In genomic region chr1:218514694-218515093, GRCh38 we compare ENCODE assay signal across 29 cellular contexts.
"Had no signal": no experiment of that assay in that cellular context is flagged by ENCODE, and none has a peak within 500 bp of the region (broad histone marks: within the 10 kb centered on the region; RNA-seq: fewer than 3 reads in every experiment).

No MANE protein-coding gene starts in this region.

- H3K4me3 ChIP-seq: Peyer's patch, SJSA1 had no signal

- H3K9me3 Mint-ChIP-seq: activated CD4-positive, alpha-beta T cell treated with anti-CD3 and anti-CD28 coated beads, Interleukin-2, amount 10 ng/mL, durations not matched to agents 7 days and 5 days; activated T-helper 2 cell treated with anti-CD3 and anti-CD28 coated beads, Interferon-gamma antibody, Interleukin-2, Interleukin-4, amounts not matched to agents 10 μg/mL and 5 μg/mL and 100 μg/mL, durations not matched to agents 14 hours and 24 hours and 36 hours; T-helper 1 cell treated with Interleukin-12 subunit alpha and Interleukin-12 subunit beta and Interleukin-4 antibody, amounts not matched to agents 30 μg/mL and 1 μg/mL, for 36 hours; T-helper 2 cell treated with Interferon-gamma antibody and Interleukin-4, amounts not matched to agents 5 μg/mL and 100 μg/mL, for 36 hours had no signal

- FAIRE-seq: bronchial epithelial cell had no signal

- H3K27me3 Mint-ChIP-seq: activated naive CD4-positive, alpha-beta T cell treated with anti-CD3 and anti-CD28 coated beads, Interleukin-2, amount 50 U/mL, for 24 hours; activated T-cell treated with anti-CD3 and anti-CD28 coated beads, Interleukin-2, amount 50 U/mL, for 24 hours; brain had no signal

- ATAC-seq: activated CD4-positive, alpha-beta T cell treated with anti-CD3 and anti-CD28 coated beads for 36 hours; activated CD4-positive, CD25-positive, alpha-beta regulatory T cell treated with anti-CD3 and anti-CD28 coated beads, Interleukin-2, amount 50 U/mL, for 24 hours; activated CD8-positive, alpha-beta T cell treated with anti-CD3 and anti-CD28 coated beads, Interleukin-2, amount 10 ng/mL, durations not matched to agents 7 days and 5 days; WTC11 had no signal

- H3K36me3 ChIP-seq: Peyer's patch, SJSA1 had no signal

- DNase-seq: activated CD4-positive, alpha-beta T cell treated with anti-CD3 and anti-CD28 coated beads for 36 hours; activated CD4-positive, alpha-beta T cell treated with anti-CD3 and anti-CD28 coated beads, Interleukin-2, amount 10 ng/mL, durations not matched to agents 7 days and 5 days; activated CD4-positive, alpha-beta T cell treated with anti-CD3 and anti-CD28 coated beads, Interleukin-2, amount 50 U/mL, for 48 hours; activated CD8-positive, alpha-beta T cell treated with anti-CD3 and anti-CD28 coated beads, Interleukin-2, amount 10 ng/mL, durations not matched to agents 7 days and 5 days; activated gamma-delta T cell; activated naive CD4-positive, alpha-beta T cell treated with Interleukin-2 at 50 U/mL for 16 hours; activated naive CD8-positive, alpha-beta T cell treated with anti-CD3 and anti-CD28 coated beads, Interleukin-2, amount 10 ng/mL, durations not matched to agents 7 days and 5 days; activated T-cell treated with anti-CD3 and anti-CD28 coated beads, Interleukin-2, amount 50 U/mL, for 24 hours; central memory CD4-positive, alpha-beta T cell; NCI-H1105; NCI-H1417 treated with DMSO at 0.1 percent for 48 hours; NCI-H187 treated with DMSO at 0.1 percent for 48 hours; NCI-H2081; NCI-H345; NCI-H524 treated with DMSO at 0.1 percent for 48 hours; Peyer's patch; RPMI8226; SHP77 treated with DMSO at 0.1 percent for 48 hours; SK-N-SH had no signal

- H3K36me3 Mint-ChIP-seq: activated naive CD4-positive, alpha-beta T cell treated with anti-CD3 and anti-CD28 coated beads, Interleukin-2, amount 50 U/mL, for 24 hours; activated naive CD8-positive, alpha-beta T cell treated with anti-CD3 and anti-CD28 coated beads, Interleukin-2, amount 10 ng/mL, durations not matched to agents 7 days and 5 days; brain had no signal

- H3K4me1 ChIP-seq: Peyer's patch, SJSA1 had no signal

- H3K27ac Mint-ChIP-seq: activated CD4-positive, alpha-beta T cell treated with anti-CD3 and anti-CD28 coated beads for 36 hours; activated CD4-positive, alpha-beta T cell treated with anti-CD3 and anti-CD28 coated beads, Interleukin-2, amount 10 ng/mL, durations not matched to agents 7 days and 5 days; activated CD8-positive, alpha-beta T cell treated with anti-CD3 and anti-CD28 coated beads, Interleukin-2, amount 10 ng/mL, durations not matched to agents 7 days and 5 days; activated naive CD4-positive, alpha-beta T cell treated with anti-CD3 and anti-CD28 coated beads, Interleukin-2, amount 50 U/mL, for 24 hours; activated naive CD8-positive, alpha-beta T cell treated with anti-CD3 and anti-CD28 coated beads, Interleukin-2, amount 10 ng/mL, durations not matched to agents 7 days and 5 days; activated T-cell treated with anti-CD3 and anti-CD28 coated beads, Interleukin-2, amount 50 U/mL, for 24 hours; activated T-helper 2 cell treated with anti-CD3 and anti-CD28 coated beads, Interferon-gamma antibody, Interleukin-2, Interleukin-4, amounts not matched to agents 10 μg/mL and 5 μg/mL and 100 μg/mL, durations not matched to agents 14 hours and 24 hours and 36 hours; brain; T-helper 1 cell treated with Interleukin-12 subunit alpha and Interleukin-12 subunit beta and Interleukin-4 antibody, amounts not matched to agents 30 μg/mL and 1 μg/mL, for 36 hours; T-helper 2 cell treated with Interferon-gamma antibody and Interleukin-4, amounts not matched to agents 5 μg/mL and 100 μg/mL, for 36 hours; WTC11 had no signal

- H3K27ac ChIP-seq: KMS-11, Peyer's patch, SJSA1 had no signal

- H3K4me1 Mint-ChIP-seq: activated CD4-positive, alpha-beta T cell treated with anti-CD3 and anti-CD28 coated beads for 36 hours; activated CD4-positive, alpha-beta T cell treated with anti-CD3 and anti-CD28 coated beads, Interleukin-2, amount 10 ng/mL, durations not matched to agents 7 days and 5 days; activated naive CD4-positive, alpha-beta T cell treated with anti-CD3 and anti-CD28 coated beads, Interleukin-2, amount 50 U/mL, for 24 hours; activated naive CD8-positive, alpha-beta T cell treated with anti-CD3 and anti-CD28 coated beads, Interleukin-2, amount 10 ng/mL, durations not matched to agents 7 days and 5 days had no signal

- H3K9me3 ChIP-seq: Peyer's patch, SK-N-SH had no signal

- H3K4me3 Mint-ChIP-seq: activated CD4-positive, alpha-beta T cell treated with anti-CD3 and anti-CD28 coated beads for 36 hours; activated CD4-positive, alpha-beta T cell treated with anti-CD3 and anti-CD28 coated beads, Interleukin-2, amount 10 ng/mL, durations not matched to agents 7 days and 5 days; activated CD8-positive, alpha-beta T cell treated with anti-CD3 and anti-CD28 coated beads, Interleukin-2, amount 10 ng/mL, durations not matched to agents 7 days and 5 days; activated naive CD4-positive, alpha-beta T cell treated with anti-CD3 and anti-CD28 coated beads, Interleukin-2, amount 50 U/mL, for 24 hours; activated naive CD8-positive, alpha-beta T cell treated with anti-CD3 and anti-CD28 coated beads, Interleukin-2, amount 10 ng/mL, durations not matched to agents 7 days and 5 days; activated T-cell treated with anti-CD3 and anti-CD28 coated beads, Interleukin-2, amount 50 U/mL, for 24 hours; brain; T-helper 1 cell treated with Interleukin-12 subunit alpha and Interleukin-12 subunit beta and Interleukin-4 antibody, amounts not matched to agents 30 μg/mL and 1 μg/mL, for 36 hours; T-helper 2 cell treated with Interferon-gamma antibody and Interleukin-4, amounts not matched to agents 5 μg/mL and 100 μg/mL, for 36 hours; WTC11 had no signal

- H3K9ac ChIP-seq: KMS-11, SK-N-SH had no signal

- H3K27me3 ChIP-seq: Peyer's patch, SJSA1 had no signal

- H3K4me2 ChIP-seq: KMS-11, SK-N-SH had no signal
